ENCODE assay signal across 7 cellular contexts in genomic region chr1:27528701-27529637, GRCh38. TPM values are rescaled to one million over a fixed set of nuclear protein-coding genes. Genes with fewer than 3 reads are reported as not detected.
DNase-seq lines count a peak whose midpoint lies in the region; ATAC-seq and TF ChIP-seq lines count a peak whose summit lies in the region.

No MANE protein-coding gene starts in this region.

- H3K4me3 ChIP-seq in H7 (ENCODE audit: insufficient read depth, low read depth, low read length) (peak overlapping the region; percentile 59), lower lobe of right lung (peak overlapping the region; percentile 60), suprapubic skin (peak overlapping the region; percentile 41)

- H3K9me3 ChIP-seq in lower lobe of right lung: no peaks in the 10 kb centered on the region
- no peaks in the 10 kb centered on the region for H3K9me3 ChIP-seq in suprapubic skin

- TF ChIP-seq EP300 in suprapubic skin (IDR thresholded peaks at IDR 0.05): no peak

- DNase-seq in H7: peak; percentile 76
- DNase-seq in NCI-H748 (lab: John Stamatoyannopoulos, UW; ENCODE audit: unreplicated experiment): peak; percentile 76
- peak; percentile 27 for DNase-seq in dedifferentiated amniotic fluid mesenchymal stem cell (ENCODE audit: extremely low spot score)
- no peak for DNase-seq in lower lobe of right lung
- no peak for DNase-seq in suprapubic skin (ENCODE audit: low spot score in 2 of 2)
- no peak for DNase-seq in stimulated activated CD4-positive, alpha-beta T cell treated with anti-CD3 and anti-CD28 coated beads, Interleukin-4, amount 100 ng/mL, for 4 hours
- no peak for DNase-seq in stimulated activated naive CD4-positive, alpha-beta T cell treated with Interleukin-2 at 50 U/mL for 16 hours (lab: John Stamatoyannopoulos, UW)

- H3K36me3 ChIP-seq in H7 (replicated peaks; ENCODE audit: control insufficient read depth, insufficient read depth, low read length): no peaks in the 10 kb centered on the region
- H3K36me3 ChIP-seq in lower lobe of right lung: peaks cover 6% of the 10 kb centered on the region
- peaks cover 16% of the 10 kb centered on the region for H3K36me3 ChIP-seq in suprapubic skin

- TF ChIP-seq CTCF in lower lobe of right lung (IDR thresholded peaks at IDR 0.05): no peak
- TF ChIP-seq CTCF in suprapubic skin (IDR thresholded peaks at IDR 0.05): no peak

- 19% methylated on average over 14 of the region's 18 CpGs for WGBS in suprapubic skin

- TF ChIP-seq POLR2A in suprapubic skin (IDR thresholded peaks at IDR 0.05): no peak

- H3K4me1 ChIP-seq in lower lobe of right lung: peaks cover 53% of the 10 kb centered on the region
- H3K4me1 ChIP-seq in suprapubic skin: peaks cover 56% of the 10 kb centered on the region

- H3K27ac ChIP-seq in lower lobe of right lung (peak overlapping the region; percentile 84), suprapubic skin (peak overlapping the region; percentile 92)

- peak; percentile 32 to 59 for ATAC-seq in lower lobe of right lung

- intact Hi-C loops in lower lobe of right lung (cut with DNase I): no loop called here

- H3K27me3 ChIP-seq in H7 (ENCODE audit: control insufficient read depth, insufficient read depth, low read length): peaks cover 2% of the 10 kb centered on the region; the same call in 1 of the 2 replicates
- no peaks in the 10 kb centered on the region for H3K27me3 ChIP-seq in lower lobe of right lung (ENCODE audit: low read depth)
- no peaks in the 10 kb centered on the region for H3K27me3 ChIP-seq in suprapubic skin

RNA-seq across cellular contexts. Expression of gene WASF2, which starts 39.0 kb away (rescaled TPM):
- total RNA-seq in H7 (2014; rRNA removed; shearing (Covaris generic)): 34.3 and 44.3 TPM in 2 replicates
- total RNA-seq in lower lobe of right lung: 159 TPM
- total RNA-seq in suprapubic skin: 10 to 100 TPM; 69.0 to 96.0 (median 90.4) TPM

Comparison
In these comparisons a context has a peak if more than half of its experiments do, and no peak if none do; other contexts are left out.
1. DNase-seq: peak in H7 (single experiment), NCI-H748 (single experiment) and dedifferentiated amniotic fluid mesenchymal stem cell (single experiment); none in lower lobe of right lung (single experiment), suprapubic skin (0 of 2), stimulated activated CD4-positive, alpha-beta T cell treated with anti-CD3 and anti-CD28 coated beads, Interleukin-4, amount 100 ng/mL, for 4 hours (0 of 2) and stimulated activated naive CD4-positive, alpha-beta T cell treated with Interleukin-2 at 50 U/mL for 16 hours (single experiment).
2. Peak in every context shown above with its lines, with median percentiles within 50 percentile points of each other: H3K4me3 ChIP-seq.